In the genomic region with DNA sequence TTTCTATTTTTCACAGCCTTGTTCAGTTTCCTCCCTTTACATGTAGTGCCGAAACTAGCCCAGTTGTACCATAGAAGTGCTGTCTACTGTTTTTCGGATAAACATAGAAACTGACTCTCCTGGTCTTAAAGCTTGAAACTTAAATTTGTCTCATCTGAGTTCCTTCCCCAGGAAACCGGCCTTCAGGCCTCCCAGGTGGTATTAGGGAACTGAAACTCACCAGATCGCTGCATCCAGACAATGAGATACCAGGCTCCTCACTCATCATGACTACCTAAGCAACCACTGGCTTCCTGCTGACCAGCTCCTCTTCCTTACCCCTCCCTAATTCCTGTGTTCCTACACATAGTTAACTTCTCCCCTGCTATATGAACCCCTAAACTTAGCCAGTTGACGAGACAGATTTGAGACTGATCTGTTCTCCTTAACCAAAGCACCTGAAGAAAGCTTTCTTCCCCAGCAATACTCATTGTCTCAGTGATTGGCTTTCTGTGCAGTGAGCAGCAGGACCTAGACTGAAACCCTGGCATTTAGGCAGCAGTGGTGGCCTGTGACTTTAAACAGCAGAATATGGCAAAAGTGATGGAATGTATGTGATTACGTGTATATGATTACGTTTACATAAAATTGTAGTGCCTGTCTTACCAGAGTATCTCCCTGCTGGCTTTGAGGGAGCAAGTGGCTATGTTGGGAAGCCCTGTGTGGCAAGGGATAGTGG, we compare ENCODE assay signal across 12 cellular contexts.
DNase-seq lines count a peak whose midpoint lies in the region; ATAC-seq and TF ChIP-seq lines count a peak whose summit lies in the region.
"Had no signal": no experiment of that assay in that cellular context is flagged by ENCODE, and none has a peak within 500 bp of the region (broad histone marks: within the 10 kb centered on the region; RNA-seq: fewer than 3 reads in every experiment).

No MANE protein-coding gene starts in this region.

- H3K9me3 ChIP-seq in HAP-1 (no peaks in the 10 kb centered on the region), lower lobe of right lung (no peaks in the 10 kb centered on the region)

- in situ Hi-C loops in KBM-7 (cut with MboI; ENCODE audit: low pct_unique_long_range_greater_than_20kb, low sequenced_read_pairs), result no loop called here
- in situ Hi-C loops in HAP-1 (cut with MboI; ENCODE audit: low sequenced_read_pairs), result no loop called here

- H3K4me3 Mint-ChIP-seq in naive B cell, result peak overlapping the region in 7 of 8 donors; percentile 6 to 55 (median 13)

- H3K36me3 ChIP-seq in HAP-1 (replicated peaks) (no peaks in the 10 kb centered on the region), lower lobe of right lung (no peaks in the 10 kb centered on the region)

- H3K4me1 Mint-ChIP-seq in naive B cell, result peaks cover 11 to 14% (median 12%) of the 10 kb centered on the region in 3 donors

- peaks cover 0 to 11% (median 3%) of the 10 kb centered on the region in 7 donors for H3K9me3 Mint-ChIP-seq in naive B cell

- no peaks in the 10 kb centered on the region for H3K4me1 ChIP-seq in HAP-1
- H3K4me1 ChIP-seq in lower lobe of right lung, result no peaks in the 10 kb centered on the region

- no peak overlapping the region for H3K27ac ChIP-seq in lower lobe of right lung

- H3K4me3 ChIP-seq in HAP-1 (no peak overlapping the region), lower lobe of right lung (no peak overlapping the region)

- DNase-seq in KBM-7, result peak; percentile 29
- peak; percentile 49 for DNase-seq in naive B cell
- DNase-seq in H4 (ENCODE audit: low spot score), result no peak
- no peak for DNase-seq in HAP-1 (ENCODE audit: low spot score in 2 of 2)
- no peak for DNase-seq in lower lobe of right lung
- DNase-seq: activated CD4-positive, CD25-positive, alpha-beta regulatory T cell treated with anti-CD3 and anti-CD28 coated beads, Interleukin-2, amount 50 U/mL, for 72 hours; activated effector memory CD4-positive, alpha-beta T cell treated with Interleukin-2 at 50 U/mL for 16 hours; left cardiac atrium; NCI-H1930; stimulated activated naive CD4-positive, alpha-beta T cell treated with Interleukin-2 at 50 U/mL for 16 hours had no signal

- intact Hi-C loops in lower lobe of right lung (cut with DNase I), result no loop called here

- no peaks in the 10 kb centered on the region for H3K36me3 Mint-ChIP-seq in naive B cell

- ATAC-seq in GM19395 (IDR thresholded peaks at IDR 0.05; ENCODE audit: unreplicated experiment), result peak; percentile 93
- peak; percentile 94 for ATAC-seq in HG02852 (IDR thresholded peaks at IDR 0.05; ENCODE audit: unreplicated experiment)
- peak; percentile 91 to 95 for ATAC-seq in naive B cell (ENCODE audit: low read depth in 2 of 2)
- no peak for ATAC-seq in lower lobe of right lung
- ATAC-seq: left cardiac atrium had no signal

- no peaks in the 10 kb centered on the region for H3K27me3 Mint-ChIP-seq in naive B cell

- no peak for TF ChIP-seq CTCF in lower lobe of right lung (IDR thresholded peaks at IDR 0.05)

- H3K27ac Mint-ChIP-seq in naive B cell, result peak overlapping the region in 3 of 6 donors; percentile 0 to 79 (median 79)

- 0 out of 2 replicates have a peak, but pooled peaks cover 2% of the 10 kb centered on the region for H3K27me3 ChIP-seq in HAP-1 (ENCODE audit: low read depth)
- no peaks in the 10 kb centered on the region for H3K27me3 ChIP-seq in lower lobe of right lung (ENCODE audit: low read depth)

Comparison
In these comparisons a context has a peak if more than half of its experiments do, and no peak if none do; other contexts are left out.
1. ATAC-seq: peak in GM19395 (single experiment), HG02852 (single experiment) and naive B cell (2 of 2); none in lower lobe of right lung (0 of 2).
2. DNase-seq: peak in KBM-7 (single experiment) and naive B cell (single experiment); none in H4 (single experiment), HAP-1 (0 of 2) and lower lobe of right lung (single experiment).